ENCODE assay signal across 1 cellular context in the genomic region with DNA sequence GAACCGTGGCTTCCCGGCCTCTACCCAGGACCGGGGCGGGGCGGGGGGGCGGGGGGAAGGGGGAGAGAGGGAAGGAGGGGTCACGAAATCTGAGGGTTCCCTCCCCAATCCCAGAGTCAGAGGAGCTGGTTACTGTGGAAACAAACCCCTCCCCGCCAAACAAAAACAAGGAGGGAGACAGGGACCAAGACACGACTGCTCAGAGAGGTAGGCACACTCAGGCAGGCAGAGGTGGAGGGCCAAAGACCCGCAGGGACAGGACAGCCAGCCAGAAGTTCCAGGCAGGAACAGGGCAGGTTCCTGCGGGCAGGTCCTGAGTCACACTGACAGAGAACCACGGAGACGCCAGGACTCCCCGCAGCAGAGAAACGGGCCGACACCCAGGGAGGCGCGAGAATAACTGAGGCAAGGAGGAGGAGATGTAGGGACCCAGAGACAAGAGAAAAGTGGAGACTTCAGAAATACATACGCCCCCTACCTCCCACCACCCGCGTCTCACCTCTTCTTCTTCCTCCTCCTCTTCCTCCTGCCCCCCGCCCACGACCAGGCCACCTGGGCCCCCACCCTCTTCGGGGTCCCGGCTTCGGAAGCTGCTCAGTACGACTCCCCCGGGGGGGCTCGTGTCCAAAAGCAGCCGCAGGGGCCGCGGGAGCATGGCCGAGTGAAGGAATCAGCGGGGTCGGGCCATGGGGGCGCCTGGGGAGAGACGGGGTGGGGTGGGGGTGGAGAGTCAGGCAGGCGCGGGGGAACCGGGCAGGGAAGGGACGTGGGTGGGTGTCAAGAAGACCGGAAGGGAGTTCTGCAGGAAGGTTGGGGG.
A peak's percentile ranks its signal among the peaks of the same experiment; 100 is the strongest.
TF ChIP-seq lines count a peak whose summit lies in the region.

No MANE protein-coding gene starts in this region.

TF ChIP-seq in K562, 482 proteins besides CTCF, POLR2A, EP300 and RAD21 (continued from another document):
- TF ChIP-seq JUND (IDR thresholded peaks at IDR 0.05; ENCODE audit: borderline replicate concordance, low read depth, low read length): 0 out of 2 replicates have a peak, but pooled peaks have one; percentile 1
- TF ChIP-seq JUND (tag; IDR thresholded peaks at IDR 0.05; ENCODE audit: borderline replicate concordance, low read depth, low read length): no peak
- TF ChIP-seq CHD1 (IDR thresholded peaks at IDR 0.05; ENCODE audit: low read length): no peak
- TF ChIP-seq ID3 (CRISPR knock-in tag; IDR thresholded peaks at IDR 0.05): no peak
- no peak for TF ChIP-seq ID3 (tag; IDR thresholded peaks at IDR 0.05)
- TF ChIP-seq, protein P1, sequence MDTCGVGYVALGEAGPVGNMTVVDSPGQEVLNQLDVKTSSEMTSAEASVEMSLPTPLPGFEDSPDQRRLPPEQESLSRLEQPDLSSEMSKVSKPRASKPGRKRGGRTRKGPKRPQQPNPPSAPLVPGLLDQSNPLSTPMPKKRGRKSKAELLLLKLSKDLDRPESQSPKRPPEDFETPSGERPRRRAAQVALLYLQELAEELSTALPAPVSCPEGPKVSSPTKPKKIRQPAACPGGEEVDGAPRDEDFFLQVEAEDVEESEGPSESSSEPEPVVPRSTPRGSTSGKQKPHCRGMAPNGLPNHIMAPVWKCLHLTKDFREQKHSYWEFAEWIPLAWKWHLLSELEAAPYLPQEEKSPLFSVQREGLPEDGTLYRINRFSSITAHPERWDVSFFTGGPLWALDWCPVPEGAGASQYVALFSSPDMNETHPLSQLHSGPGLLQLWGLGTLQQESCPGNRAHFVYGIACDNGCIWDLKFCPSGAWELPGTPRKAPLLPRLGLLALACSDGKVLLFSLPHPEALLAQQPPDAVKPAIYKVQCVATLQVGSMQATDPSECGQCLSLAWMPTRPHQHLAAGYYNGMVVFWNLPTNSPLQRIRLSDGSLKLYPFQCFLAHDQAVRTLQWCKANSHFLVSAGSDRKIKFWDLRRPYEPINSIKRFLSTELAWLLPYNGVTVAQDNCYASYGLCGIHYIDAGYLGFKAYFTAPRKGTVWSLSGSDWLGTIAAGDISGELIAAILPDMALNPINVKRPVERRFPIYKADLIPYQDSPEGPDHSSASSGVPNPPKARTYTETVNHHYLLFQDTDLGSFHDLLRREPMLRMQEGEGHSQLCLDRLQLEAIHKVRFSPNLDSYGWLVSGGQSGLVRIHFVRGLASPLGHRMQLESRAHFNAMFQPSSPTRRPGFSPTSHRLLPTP (IDR thresholded peaks at IDR 0.05; ENCODE audit: borderline replicate concordance, extremely low read depth, insufficient read length): no peak
- no peak for TF ChIP-seq TAF9B (IDR thresholded peaks at IDR 0.05; ENCODE audit: partially characterized antibody)
- no peak for TF ChIP-seq RBBP5 (IDR thresholded peaks at IDR 0.05; ENCODE audit: borderline replicate concordance, insufficient read depth, low read length, poor library complexity, severe bottlenecking)
- TF ChIP-seq RBM25 (IDR thresholded peaks at IDR 0.05; ENCODE audit: low read depth, low read length, severe bottlenecking): no peak
- no peak for TF ChIP-seq ZNF79 (CRISPR knock-in tag; IDR thresholded peaks at IDR 0.05; ENCODE audit: low read depth)
- TF ChIP-seq E2F8 (IDR thresholded peaks at IDR 0.05; ENCODE audit: low read depth, partially characterized antibody): no peak
- peak in 1 of 2 experiments; percentile 61 for TF ChIP-seq AFF1 (IDR thresholded peaks at IDR 0.05; ENCODE audit: low read depth in 1 of 2, partially characterized antibody in 2 of 2)
- 0 out of 2 replicates have a peak, but pooled peaks have one; percentile 7 for TF ChIP-seq HMBOX1 (IDR thresholded peaks at IDR 0.05)
- TF ChIP-seq ZBTB2 (IDR thresholded peaks at IDR 0.05): 0 out of 2 replicates have a peak, but pooled peaks have one; percentile 33
- 0 out of 2 replicates have a peak, but pooled peaks have one; percentile 60 for TF ChIP-seq MTA1 (IDR thresholded peaks at IDR 0.05; ENCODE audit: borderline replicate concordance)
- TF ChIP-seq SMAD4 (CRISPR knock-in tag; conservative IDR thresholded peaks at IDR 0.05): peak; percentile 33
- no peak for TF ChIP-seq KDM5B (IDR thresholded peaks at IDR 0.05; ENCODE audit: insufficient replicate concordance, low read depth, low read length)
- peak; percentile 21; the same call in 1 of the 2 replicates for TF ChIP-seq RBFOX2 (IDR thresholded peaks at IDR 0.05; ENCODE audit: low read depth, low read length)
